20 cellular contexts compared by ENCODE assay signal in genomic region chr15:97502038-97502437, GRCh38.
DNase-seq lines count a peak whose midpoint lies in the region; ATAC-seq and TF ChIP-seq lines count a peak whose summit lies in the region.
"Had no signal": no experiment of that assay in that cellular context is flagged by ENCODE, and none has a peak within 500 bp of the region (broad histone marks: within the 10 kb centered on the region; RNA-seq: fewer than 3 reads in every experiment).

No MANE protein-coding gene starts in this region.

- ATAC-seq in RWPE2 (ENCODE audit: low read depth): peak; percentile 85
- peak; percentile 68 for ATAC-seq in mucosa of descending colon
- ATAC-seq: activated naive CD4-positive, alpha-beta T cell treated with anti-CD3 and anti-CD28 coated beads, Interleukin-2, amount 50 U/mL, for 72 hours; GM23338; left ventricle myocardium superior had no signal

- H3K27ac ChIP-seq in RWPE2 (ENCODE audit: poor library complexity, severe bottlenecking) (peak overlapping the region; percentile 13), dorsolateral prefrontal cortex (no peak overlapping the region)
- H3K27ac ChIP-seq: WERI-Rb-1 had no signal

- no peaks in the 10 kb centered on the region for H3K9me3 Mint-ChIP-seq in endothelial cell (ENCODE audit: unreplicated experiment)
- H3K9me3 Mint-ChIP-seq: GM23338 had no signal

- no peaks in the 10 kb centered on the region for H3K36me3 Mint-ChIP-seq in endothelial cell (ENCODE audit: low read depth, unreplicated experiment)
- H3K36me3 Mint-ChIP-seq: activated naive CD4-positive, alpha-beta T cell treated with anti-CD3 and anti-CD28 coated beads, Interleukin-2, amount 50 U/mL, for 72 hours; IgD-negative memory B cell had no signal

- H3K4me1 Mint-ChIP-seq in endothelial cell (ENCODE audit: unreplicated experiment): no peaks in the 10 kb centered on the region
- H3K4me1 Mint-ChIP-seq: GM23338, IgD-negative memory B cell had no signal

- peak; percentile 48 for DNase-seq in HCEC 1CT
- no peak for DNase-seq in RWPE2 (ENCODE audit: low spot score)
- DNase-seq in epithelial cell of esophagus (ENCODE audit: low read depth): peak; percentile 82
- no peak for DNase-seq in mucosa of descending colon
- DNase-seq in central memory CD4-positive, alpha-beta T cell: no peak
- DNase-seq in dorsolateral prefrontal cortex: no peak
- DNase-seq in activated T-cell treated with anti-CD3 and anti-CD28 coated beads for 4 hours: no peak
- no peak for DNase-seq in endothelial cell (ENCODE audit: low spot score)
- DNase-seq: activated CD4-positive, alpha-beta T cell treated with anti-CD3 and anti-CD28 coated beads, Interleukin-2, amount 50 U/mL, for 48 hours; activated T-cell treated with anti-CD3 and anti-CD28 coated beads, Interleukin-2, amount 50 U/mL, for 48 hours; left ventricle myocardium superior; NCI-H1048; NCI-H2081; SHP77 treated with DMSO at 0.1 percent for 48 hours; small intestine; stimulated activated CD4-positive, alpha-beta T cell treated with anti-CD3 and anti-CD28 coated beads, Interleukin-4, amount 100 ng/mL, for 24 hours; WERI-Rb-1 had no signal

- H3K27me3 ChIP-seq in RWPE2 (ENCODE audit: insufficient read depth, poor library complexity, severe bottlenecking) (no peaks in the 10 kb centered on the region), dorsolateral prefrontal cortex (no peaks in the 10 kb centered on the region)

- intact Hi-C loops in mucosa of descending colon (cut with DNase I, micrococcal nuclease) (no loop called here), dorsolateral prefrontal cortex (cut with DNase I) (no loop called here)

- H3K9me3 ChIP-seq in RWPE2 (ENCODE audit: severe bottlenecking) (no peaks in the 10 kb centered on the region), mucosa of descending colon (no peaks in the 10 kb centered on the region)

- H3K36me3 ChIP-seq in RWPE2 (ENCODE audit: low read depth): no peaks in the 10 kb centered on the region
- H3K36me3 ChIP-seq in mucosa of descending colon (ENCODE audit: low read depth): no peaks in the 10 kb centered on the region
- H3K36me3 ChIP-seq: WERI-Rb-1 had no signal

- H3K4me3 ChIP-seq in RWPE2 (ENCODE audit: severe bottlenecking): no peak overlapping the region
- no peak overlapping the region for H3K4me3 ChIP-seq in epithelial cell of esophagus (ENCODE audit: low read length)
- H3K4me3 ChIP-seq in mucosa of descending colon: no peak overlapping the region
- no peak overlapping the region for H3K4me3 ChIP-seq in dorsolateral prefrontal cortex
- H3K4me3 ChIP-seq: GM23338 had no signal

- H3K4me1 ChIP-seq in RWPE2 (ENCODE audit: insufficient read depth, poor library complexity, severe bottlenecking) (peaks cover 24% of the 10 kb centered on the region), mucosa of descending colon (ENCODE audit: low read depth) (no peaks in the 10 kb centered on the region)

- H3K27ac Mint-ChIP-seq in endothelial cell (ENCODE audit: unreplicated experiment): no peak overlapping the region
- H3K27ac Mint-ChIP-seq: activated naive CD4-positive, alpha-beta T cell treated with anti-CD3 and anti-CD28 coated beads, Interleukin-2, amount 50 U/mL, for 72 hours; GM23338; IgD-negative memory B cell had no signal

- no peak for TF ChIP-seq CTCF in RWPE2 (IDR thresholded peaks at IDR 0.05; ENCODE audit: poor library complexity, severe bottlenecking)
- no peak for TF ChIP-seq CTCF in epithelial cell of esophagus (IDR thresholded peaks at IDR 0.05; ENCODE audit: insufficient read depth, low read depth, low read length, missing control alignments)
- no peak for TF ChIP-seq CTCF in mucosa of descending colon (IDR thresholded peaks at IDR 0.05)
- no peak for TF ChIP-seq CTCF in dorsolateral prefrontal cortex (IDR thresholded peaks at IDR 0.05 in 54 of 56, conservative IDR thresholded peaks at IDR 0.05 in 2 of 56; ENCODE audit: low read depth in 1 of 56, partially characterized antibody in 56 of 56)
- TF ChIP-seq CTCF in endothelial cell (IDR thresholded peaks at IDR 0.05; ENCODE audit: unreplicated experiment): no peak

- H3K27me3 Mint-ChIP-seq in endothelial cell (ENCODE audit: unreplicated experiment): no peaks in the 10 kb centered on the region
- H3K27me3 Mint-ChIP-seq: IgD-negative memory B cell had no signal

- H3K4me3 Mint-ChIP-seq in endothelial cell (ENCODE audit: unreplicated experiment): no peak overlapping the region
- H3K4me3 Mint-ChIP-seq: GM23338, IgD-negative memory B cell had no signal

Comparison
In these comparisons a context has a peak if more than half of its experiments do, and no peak if none do; other contexts are left out.
1. DNase-seq: peak in HCEC 1CT (single experiment) and epithelial cell of esophagus (single experiment); none in RWPE2 (single experiment), mucosa of descending colon (0 of 3), central memory CD4-positive, alpha-beta T cell (single experiment), dorsolateral prefrontal cortex (0 of 10), activated T-cell treated with anti-CD3 and anti-CD28 coated beads for 4 hours (single experiment) and endothelial cell (single experiment).